7 cellular contexts compared by ENCODE assay signal in the genomic region with DNA sequence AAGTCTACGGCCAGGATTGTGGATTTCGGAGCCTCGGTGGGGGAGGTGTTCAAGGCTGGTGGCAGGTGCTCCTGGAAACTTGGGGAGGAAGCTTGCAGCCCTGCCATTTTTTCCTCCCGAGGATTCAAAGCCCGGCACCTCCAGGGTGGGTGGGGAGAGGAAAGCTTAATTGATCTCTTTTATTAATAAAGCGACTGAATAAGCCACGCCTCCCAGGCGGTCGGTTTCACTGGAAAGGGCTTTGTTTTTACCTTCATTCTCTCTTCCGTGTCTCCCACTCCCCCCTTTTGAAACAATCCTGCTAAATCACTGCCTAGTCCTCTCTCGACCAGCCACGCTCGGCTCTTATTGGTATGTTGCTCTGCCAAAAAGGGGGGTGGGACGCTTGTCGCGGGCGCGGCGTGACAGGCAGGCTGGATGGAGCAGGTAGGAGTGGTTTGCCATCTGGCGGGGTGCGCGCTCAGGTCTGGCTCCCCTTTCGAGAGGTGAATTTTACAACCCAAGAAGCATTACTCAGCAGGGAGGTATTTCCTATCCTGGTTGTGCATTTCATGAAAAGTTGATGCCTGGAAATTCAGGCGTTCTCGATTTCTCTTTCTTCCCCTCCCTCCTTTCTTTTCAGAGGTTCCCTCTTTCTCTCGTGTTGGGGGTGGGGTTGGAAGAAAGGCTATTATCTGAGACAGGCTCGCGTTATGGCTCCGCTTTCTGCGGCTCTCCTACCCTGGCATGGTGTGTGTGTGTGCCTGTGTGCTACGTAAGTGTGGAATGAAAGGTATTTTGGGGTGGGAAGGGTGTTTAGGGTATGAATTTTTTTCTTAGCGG. TPM values are rescaled to one million over a fixed set of nuclear protein-coding genes. Genes with fewer than 3 reads are reported as not detected.
A peak's percentile ranks its signal among the peaks of the same experiment; 100 is the strongest.
DNase-seq lines count a peak whose midpoint lies in the region; ATAC-seq and TF ChIP-seq lines count a peak whose summit lies in the region.

No MANE protein-coding gene starts in this region.

- H3K27ac Mint-ChIP-seq in activated CD8-positive, alpha-beta memory T cell treated with anti-CD3 and anti-CD28 coated beads, Interleukin-2, amount 10 ng/mL, durations not matched to agents 7 days and 5 days = no peak overlapping the region
- peak overlapping the region; percentile 91 for H3K27ac Mint-ChIP-seq in endothelial cell (ENCODE audit: unreplicated experiment)

- DNase-seq in GM20000 (ENCODE audit: low spot score) (peak; percentile 32), NCI-H226 (peak; percentile 69), endothelial cell (ENCODE audit: low spot score) (peak; percentile 40), suprapubic skin (ENCODE audit: low spot score in 2 of 2) (peak in 1 of 2 donors; percentile 81)
- DNase-seq in activated CD8-positive, alpha-beta memory T cell treated with anti-CD3 and anti-CD28 coated beads, Interleukin-2, amount 10 ng/mL, durations not matched to agents 7 days and 5 days = peak; percentile 40

- peak overlapping the region; percentile 73 for H3K9ac ChIP-seq in mucosa of stomach (ENCODE audit: low read length)

- peaks cover 50% of the 10 kb centered on the region for H3K27me3 Mint-ChIP-seq in activated CD8-positive, alpha-beta memory T cell treated with anti-CD3 and anti-CD28 coated beads, Interleukin-2, amount 10 ng/mL, durations not matched to agents 7 days and 5 days
- peaks cover 8% of the 10 kb centered on the region for H3K27me3 Mint-ChIP-seq in endothelial cell (ENCODE audit: unreplicated experiment)

- H3K4me1 Mint-ChIP-seq in activated CD8-positive, alpha-beta memory T cell treated with anti-CD3 and anti-CD28 coated beads, Interleukin-2, amount 10 ng/mL, durations not matched to agents 7 days and 5 days = peaks cover 19% of the 10 kb centered on the region
- peaks cover 16% of the 10 kb centered on the region for H3K4me1 Mint-ChIP-seq in endothelial cell (ENCODE audit: unreplicated experiment)

- TF ChIP-seq EP300 in suprapubic skin (IDR thresholded peaks at IDR 0.05) = no peak

- H3K4me3 Mint-ChIP-seq in activated CD8-positive, alpha-beta memory T cell treated with anti-CD3 and anti-CD28 coated beads, Interleukin-2, amount 10 ng/mL, durations not matched to agents 7 days and 5 days = peak overlapping the region; percentile 77
- peak overlapping the region; percentile 96 for H3K4me3 Mint-ChIP-seq in endothelial cell (ENCODE audit: unreplicated experiment)

- peak overlapping the region; percentile 72 for H3K27ac ChIP-seq in suprapubic skin

- 5% methylated on average over 32 of the region's 32 CpGs for WGBS in suprapubic skin

- H3K9me3 ChIP-seq in mucosa of stomach (ENCODE audit: control insufficient read depth, low read length) (no peaks in the 10 kb centered on the region), suprapubic skin (no peaks in the 10 kb centered on the region)

- TF ChIP-seq CTCF in GM20000 (IDR thresholded peaks at IDR 0.05; ENCODE audit: extremely low read depth, missing control alignments) (no peak), endothelial cell (IDR thresholded peaks at IDR 0.05; ENCODE audit: unreplicated experiment) (no peak), suprapubic skin (IDR thresholded peaks at IDR 0.05) (no peak)

- no peak for ATAC-seq in activated CD8-positive, alpha-beta memory T cell treated with anti-CD3 and anti-CD28 coated beads, Interleukin-2, amount 10 ng/mL, durations not matched to agents 7 days and 5 days
- no peak for ATAC-seq in GM21737 (IDR thresholded peaks at IDR 0.05; ENCODE audit: unreplicated experiment)

- CTCF ChIA-PET in activated CD8-positive, alpha-beta memory T cell treated with anti-CD3 and anti-CD28 coated beads, Interleukin-2, amount 10 ng/mL, durations not matched to agents 7 days and 5 days (lab: Charles Lee) = interaction anchor here (2.8 kb wide), 1 partner anchor 75 kb away, joined by 25 read pairs; no protein-coding TSS in a partner anchor

- no peak for TF ChIP-seq POLR2A in suprapubic skin (IDR thresholded peaks at IDR 0.05)

- H3K36me3 Mint-ChIP-seq in activated CD8-positive, alpha-beta memory T cell treated with anti-CD3 and anti-CD28 coated beads, Interleukin-2, amount 10 ng/mL, durations not matched to agents 7 days and 5 days = no peaks in the 10 kb centered on the region
- no peaks in the 10 kb centered on the region for H3K36me3 Mint-ChIP-seq in endothelial cell (ENCODE audit: low read depth, unreplicated experiment)

- peak overlapping the region; percentile 86 for H3K4me3 ChIP-seq in mucosa of stomach (ENCODE audit: low read length)
- H3K4me3 ChIP-seq in suprapubic skin = peak overlapping the region; percentile 82

- H3K27me3 ChIP-seq in mucosa of stomach (ENCODE audit: control insufficient read depth, insufficient read depth, low read length) (no peaks in the 10 kb centered on the region), suprapubic skin (no peaks in the 10 kb centered on the region)

- H3K9me3 Mint-ChIP-seq in activated CD8-positive, alpha-beta memory T cell treated with anti-CD3 and anti-CD28 coated beads, Interleukin-2, amount 10 ng/mL, durations not matched to agents 7 days and 5 days (ENCODE audit: low read depth) = no peaks in the 10 kb centered on the region
- H3K9me3 Mint-ChIP-seq in endothelial cell (ENCODE audit: unreplicated experiment) = no peaks in the 10 kb centered on the region

- H3K4me1 ChIP-seq in mucosa of stomach (ENCODE audit: control insufficient read depth, insufficient read depth, low read length) = peaks cover 23% of the 10 kb centered on the region
- H3K4me1 ChIP-seq in suprapubic skin = peaks cover 16% of the 10 kb centered on the region

- no peaks in the 10 kb centered on the region for H3K36me3 ChIP-seq in mucosa of stomach (ENCODE audit: control insufficient read depth, insufficient read depth, low read length)
- no peaks in the 10 kb centered on the region for H3K36me3 ChIP-seq in suprapubic skin

RNA-seq across cellular contexts. Expression of a gene that starts 1.4 kb away (rescaled TPM):
- total RNA-seq in activated CD8-positive, alpha-beta memory T cell treated with anti-CD3 and anti-CD28 coated beads, Interleukin-2, amount 10 ng/mL, durations not matched to agents 7 days and 5 days = 1 to 10 TPM; 1.4 to 4.2 TPM
- 42.8 TPM for total RNA-seq in endothelial cell (ENCODE audit: unreplicated experiment)
- total RNA-seq in suprapubic skin = 100 to 1,000 TPM in 1 of 4 donors, 10 to 100 TPM in 3; 44.0 to 104 (median 59.6) TPM
